ENCODE assay signal across 3 cellular contexts in the genomic region with DNA sequence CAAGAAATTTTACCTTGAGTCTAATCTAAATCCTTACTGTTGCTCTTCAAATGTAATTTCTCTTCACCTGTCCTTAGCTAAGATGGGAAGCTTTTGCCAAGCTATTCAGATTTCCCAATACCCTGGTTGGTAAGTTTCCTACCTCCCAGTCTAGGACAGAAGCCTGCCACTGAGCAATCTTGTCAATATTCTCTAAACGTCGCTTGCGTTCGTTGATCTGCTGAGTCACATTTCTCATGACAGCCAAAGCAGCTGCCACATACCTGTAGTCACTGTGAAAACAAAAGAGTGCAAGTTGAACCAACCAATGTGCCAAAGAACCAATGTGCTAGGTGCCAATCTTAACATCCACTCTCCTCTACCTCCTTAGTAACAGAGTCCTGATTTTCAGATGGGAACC.
"Had no signal": no experiment of that assay in that cellular context is flagged by ENCODE, and none has a peak within 500 bp of the region (broad histone marks: within the 10 kb centered on the region; RNA-seq: fewer than 3 reads in every experiment).

No MANE protein-coding gene starts in this region.

- H3K4me3 ChIP-seq: GM12878 had no signal

- ATAC-seq: GM12878 had no signal

- DNase-seq: GDM1, GF-D8 had no signal
